8 cellular contexts compared by ENCODE assay signal in the genomic region with DNA sequence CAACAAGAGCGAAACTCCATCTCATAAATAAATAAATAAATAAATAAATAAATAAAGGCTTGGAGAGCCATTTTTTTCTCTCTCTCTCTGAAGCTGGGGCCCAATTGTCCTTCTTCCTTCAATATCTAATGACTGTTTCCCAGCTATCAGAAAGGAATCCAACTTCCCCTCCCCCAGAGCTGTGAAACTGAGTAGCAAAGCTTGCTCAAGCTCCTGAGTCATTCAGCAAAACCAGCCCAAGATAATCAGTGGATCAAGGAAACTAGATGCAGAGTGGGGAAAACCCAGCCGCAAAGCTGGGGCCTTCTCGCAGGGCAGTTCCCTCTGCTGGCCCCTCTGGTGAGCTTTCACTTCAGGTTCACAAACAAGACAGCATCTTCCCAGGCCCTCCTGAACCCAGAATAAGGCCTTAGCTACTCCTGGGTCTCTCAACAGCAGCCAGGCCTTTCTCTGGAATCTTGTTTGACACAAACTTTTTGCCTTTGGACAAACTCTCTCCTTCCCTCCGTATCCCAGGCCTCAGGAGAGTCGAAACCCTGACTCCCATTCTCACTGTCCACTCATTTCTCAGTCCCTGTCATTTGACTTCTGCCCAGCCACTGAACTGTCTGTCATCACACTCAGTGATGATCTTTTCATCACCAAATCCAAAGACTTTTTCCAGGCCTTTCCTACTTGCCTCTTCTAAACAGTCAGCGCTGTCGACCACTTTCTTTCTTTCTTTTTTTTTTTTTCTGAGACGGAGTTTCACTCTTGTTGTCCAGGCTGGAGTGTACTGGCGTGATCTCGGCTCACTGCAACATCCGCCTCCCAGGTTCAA. TPM values are rescaled to one million over a fixed set of nuclear protein-coding genes. Genes with fewer than 3 reads are reported as not detected.
DNase-seq lines count a peak whose midpoint lies in the region; ATAC-seq and TF ChIP-seq lines count a peak whose summit lies in the region.

No MANE protein-coding gene starts in this region.

- TF ChIP-seq CTCF in GM10248 (IDR thresholded peaks at IDR 0.05; ENCODE audit: control extremely low read depth, extremely low read depth, low read depth, missing control alignments): peak; percentile 25

- DNase-seq in GM10248 (ENCODE audit: extremely low spot score) (peak; percentile 80), NT2/D1 (ENCODE audit: low read depth, low spot score) (no peak), NCI-H1048 (lab: John Stamatoyannopoulos, UW) (no peak)
- peak; percentile 87 for DNase-seq in activated CD8-positive, alpha-beta memory T cell treated with anti-CD3 and anti-CD28 coated beads, Interleukin-2, amount 50 U/mL, for 48 hours
- DNase-seq in natural killer cell treated with Interleukin-12 subunit alpha and Interleukin-12 subunit beta and Interleukin-15 and Interleukin-18, amount 100 ng/mL, for 72 hours (ENCODE audit: low spot score): peak; percentile 95
- peak; percentile 80 to 91 for DNase-seq in stimulated activated naive CD8-positive, alpha-beta T cell treated with anti-CD3 and anti-CD28 coated beads, Interleukin-15, amount 100 ng/mL, for 72 hours

- H3K36me3 Mint-ChIP-seq in natural killer cell treated with Interleukin-12 subunit alpha and Interleukin-12 subunit beta and Interleukin-15 and Interleukin-18, amount 100 ng/mL, for 72 hours: no peaks in the 10 kb centered on the region

- H3K4me1 ChIP-seq in NT2/D1 (ENCODE audit: insufficient read depth, insufficient read length) (peaks cover 21% of the 10 kb centered on the region), esophagus (ENCODE audit: control insufficient read depth in 2 of 2, insufficient read depth in 2 of 2, low read length in 1 of 2) (peaks cover 2 to 14% of the 10 kb centered on the region in 2 donors)

- H3K27me3 ChIP-seq in NT2/D1 (ENCODE audit: insufficient read depth, insufficient read length) (no peaks in the 10 kb centered on the region), esophagus (ENCODE audit: control insufficient read depth in 1 of 2, insufficient read depth in 2 of 2, low read length in 2 of 2) (no peaks in the 10 kb centered on the region)

- POLR2A ChIA-PET in GM10248 (lab: Yijun Ruan, JAX): interaction anchor here (1.2 to 4.8 kb wide), 3 partner anchors 8 to 18 kb away, joined by 3 to 33 read pairs (median 7); a partner anchor contains a TSS

- H3K9me3 ChIP-seq in NT2/D1 (ENCODE audit: insufficient read depth, low read length): no peaks in the 10 kb centered on the region
- H3K9me3 ChIP-seq in esophagus (ENCODE audit: control insufficient read depth in 2 of 2, insufficient read depth in 1 of 2, low read depth in 1 of 2, low read length in 1 of 2): no peaks in the 10 kb centered on the region

- H3K9ac ChIP-seq in NT2/D1 (ENCODE audit: insufficient read length, low read depth): peak overlapping the region; percentile 38

- CTCF ChIA-PET in GM10248 (lab: Yijun Ruan, JAX): interaction anchor here (0.8 to 25.8 kb wide), 10 partner anchors 7 to 361 kb away, joined by 3 to 501 read pairs (median 3); a partner anchor contains a TSS

- no peaks in the 10 kb centered on the region for H3K27me3 Mint-ChIP-seq in natural killer cell treated with Interleukin-12 subunit alpha and Interleukin-12 subunit beta and Interleukin-15 and Interleukin-18, amount 100 ng/mL, for 72 hours
- H3K27me3 Mint-ChIP-seq in stimulated activated naive CD8-positive, alpha-beta T cell treated with anti-CD3 and anti-CD28 coated beads, Interleukin-15, amount 100 ng/mL, for 72 hours: no peaks in the 10 kb centered on the region

- H3K4me1 Mint-ChIP-seq in natural killer cell treated with Interleukin-12 subunit alpha and Interleukin-12 subunit beta and Interleukin-15 and Interleukin-18, amount 100 ng/mL, for 72 hours (ENCODE audit: low read depth in 2 of 2): peaks cover 69 to 71% of the 10 kb centered on the region in 2 donors
- H3K4me1 Mint-ChIP-seq in stimulated activated naive CD8-positive, alpha-beta T cell treated with anti-CD3 and anti-CD28 coated beads, Interleukin-15, amount 100 ng/mL, for 72 hours: peaks cover 85% of the 10 kb centered on the region

- peak overlapping the region; percentile 82 for H3K4me3 Mint-ChIP-seq in natural killer cell treated with Interleukin-12 subunit alpha and Interleukin-12 subunit beta and Interleukin-15 and Interleukin-18, amount 100 ng/mL, for 72 hours
- H3K4me3 Mint-ChIP-seq in stimulated activated naive CD8-positive, alpha-beta T cell treated with anti-CD3 and anti-CD28 coated beads, Interleukin-15, amount 100 ng/mL, for 72 hours: peak overlapping the region; percentile 53 to 76

- WGBS in esophagus, 2 donors: 47 to 52% methylated on average over 11 of the region's 11 CpGs

- H3K9me3 Mint-ChIP-seq in natural killer cell treated with Interleukin-12 subunit alpha and Interleukin-12 subunit beta and Interleukin-15 and Interleukin-18, amount 100 ng/mL, for 72 hours: no peaks in the 10 kb centered on the region
- H3K9me3 Mint-ChIP-seq in stimulated activated naive CD8-positive, alpha-beta T cell treated with anti-CD3 and anti-CD28 coated beads, Interleukin-15, amount 100 ng/mL, for 72 hours: no peaks in the 10 kb centered on the region

- ATAC-seq in HG02571 (IDR thresholded peaks at IDR 0.05; ENCODE audit: unreplicated experiment): peak; percentile 76
- peak; percentile 95 to 98 for ATAC-seq in natural killer cell treated with Interleukin-12 subunit alpha and Interleukin-12 subunit beta and Interleukin-15 and Interleukin-18, amount 100 ng/mL, for 72 hours
- ATAC-seq in stimulated activated naive CD8-positive, alpha-beta T cell treated with anti-CD3 and anti-CD28 coated beads, Interleukin-15, amount 100 ng/mL, for 72 hours: peak; percentile 94

- no peak overlapping the region for H3K4me3 ChIP-seq in NT2/D1 (ENCODE audit: insufficient read length, low read depth)
- no peak overlapping the region for H3K4me3 ChIP-seq in esophagus (ENCODE audit: low read depth in 1 of 2, low read length in 2 of 2)

- H3K27ac ChIP-seq in esophagus (ENCODE audit: low read depth in 2 of 2, low read length in 1 of 2): peak overlapping the region; percentile 89 to 96

- H3K27ac Mint-ChIP-seq in natural killer cell treated with Interleukin-12 subunit alpha and Interleukin-12 subunit beta and Interleukin-15 and Interleukin-18, amount 100 ng/mL, for 72 hours: peak overlapping the region; percentile 86 to 96
- peak overlapping the region; percentile 31 to 98 for H3K27ac Mint-ChIP-seq in stimulated activated naive CD8-positive, alpha-beta T cell treated with anti-CD3 and anti-CD28 coated beads, Interleukin-15, amount 100 ng/mL, for 72 hours

- no peaks in the 10 kb centered on the region for H3K36me3 ChIP-seq in NT2/D1 (ENCODE audit: insufficient read depth, insufficient read length, low read length)
- no peaks in the 10 kb centered on the region for H3K36me3 ChIP-seq in esophagus (ENCODE audit: control insufficient read depth in 2 of 2, insufficient read depth in 2 of 2, low read length in 1 of 2)

RNA-seq across cellular contexts. Expression of a gene that starts 18.0 kb away (rescaled TPM):
- polyA plus RNA-seq in esophagus: 10 to 100 TPM; 40.6 to 45.5 TPM
- total RNA-seq in natural killer cell treated with Interleukin-12 subunit alpha and Interleukin-12 subunit beta and Interleukin-15 and Interleukin-18, amount 100 ng/mL, for 72 hours: 100 to 1,000 TPM; 409 to 770 TPM

RNA-seq across cellular contexts. Expression of a gene that starts 57.5 kb away (rescaled TPM):
- 10 to 100 TPM; 55.1 to 63.4 TPM for polyA plus RNA-seq in esophagus
- total RNA-seq in natural killer cell treated with Interleukin-12 subunit alpha and Interleukin-12 subunit beta and Interleukin-15 and Interleukin-18, amount 100 ng/mL, for 72 hours: 100 to 1,000 TPM; 156 TPM

Comparison
In these comparisons a context has a peak if more than half of its experiments do, and no peak if none do; other contexts are left out.
1. DNase-seq: peak in GM10248 (single experiment), activated CD8-positive, alpha-beta memory T cell treated with anti-CD3 and anti-CD28 coated beads, Interleukin-2, amount 50 U/mL, for 48 hours (single experiment), natural killer cell treated with Interleukin-12 subunit alpha and Interleukin-12 subunit beta and Interleukin-15 and Interleukin-18, amount 100 ng/mL, for 72 hours (single experiment) and stimulated activated naive CD8-positive, alpha-beta T cell treated with anti-CD3 and anti-CD28 coated beads, Interleukin-15, amount 100 ng/mL, for 72 hours (2 of 2); none in NT2/D1 (single experiment) and NCI-H1048 (single experiment).
2. Peak in every context shown above with its lines, with median percentiles within 50 percentile points of each other: ATAC-seq.